9 cellular contexts compared by ENCODE assay signal in genomic region chr3:4350789-4351163, GRCh38. TPM values are rescaled to one million over a fixed set of nuclear protein-coding genes. Genes with fewer than 3 reads are reported as not detected.
A peak's percentile ranks its signal among the peaks of the same experiment; 100 is the strongest.
DNase-seq lines count a peak whose midpoint lies in the region; ATAC-seq, FAIRE-seq and TF ChIP-seq lines count a peak whose summit lies in the region.
"Had no signal": no experiment of that assay in that cellular context is flagged by ENCODE, and none has a peak within 500 bp of the region (broad histone marks: within the 10 kb centered on the region; RNA-seq: fewer than 3 reads in every experiment).

No MANE protein-coding gene starts in this region.

- H3F3A ChIP-seq in PC-3 (ENCODE audit: low read length, unreplicated experiment): no peaks in the 10 kb centered on the region

- POLR2A ChIA-PET in PC-3 (lab: Charles Lee; ENCODE audit: unreplicated experiment): interaction anchor here (0.7 kb wide), 1 partner anchor 143 kb away, joined by 9 read pairs; no protein-coding TSS in a partner anchor

- CTCF ChIA-PET in PC-3 (lab: Charles Lee): interaction anchor here (0.6 to 1.8 kb wide), 13 partner anchors 56 to 663 kb away, joined by 3 to 16 read pairs (median 4); partner anchors contain the start of gene ITPR1

- 0% methylated on average over 2 of the region's 2 CpGs for WGBS in gastroesophageal sphincter (ENCODE audit: low coverage in 1 of 2), 2 donors

- H3K9me3 ChIP-seq in PC-3 (ENCODE audit: low read length) (no peaks in the 10 kb centered on the region), gastroesophageal sphincter (no peaks in the 10 kb centered on the region)

- H3K4me2 ChIP-seq in PC-3 (ENCODE audit: low read length): no peak overlapping the region

- no TSS peak for BruUV-seq in PC-3 (replicated peaks; lab: Mats Ljungman, UMichigan)

- no peak overlapping the region for H2AFZ ChIP-seq in PC-3 (ENCODE audit: low read length)

- H3K27ac ChIP-seq in PC-3 (ENCODE audit: low read length) (no peak overlapping the region), gastroesophageal sphincter (peak overlapping the region; percentile 47 to 78 (median 58))

- peak in 1 of 2 donors; percentile 15 for TF ChIP-seq POLR2A in gastroesophageal sphincter (IDR thresholded peaks at IDR 0.05)

- no peaks in the 10 kb centered on the region for H3K36me3 ChIP-seq in PC-3 (ENCODE audit: low read depth, low read length)
- no peaks in the 10 kb centered on the region for H3K36me3 ChIP-seq in gastroesophageal sphincter

- intact Hi-C loops in PC-3 (cut with micrococcal nuclease): loop anchor here (1.0 to 5.0 kb wide), 5 partner anchors 66 to 283 kb away; no protein-coding TSS in a partner anchor

- no peak for FAIRE-seq in HTR-8/SVneo (lab: Jason Lieb, UNC)
- FAIRE-seq: endometrium had no signal

- no peaks in the 10 kb centered on the region for H3K79me2 ChIP-seq in PC-3 (ENCODE audit: low read length)

- H3K4me1 ChIP-seq in PC-3 (ENCODE audit: insufficient read depth, low read length) (peaks cover 10% of the 10 kb centered on the region), gastroesophageal sphincter (peaks cover 0 to 21% (median 5%) of the 10 kb centered on the region in 3 donors)

- TF ChIP-seq CTCF in PC-3 (conservative IDR thresholded peaks at IDR 0.05; ENCODE audit: low read depth, low read length) (peak; percentile 93), gastroesophageal sphincter (IDR thresholded peaks at IDR 0.05) (peak; percentile 55 to 79 (median 75))

- ATAC-seq in GM21447 (IDR thresholded peaks at IDR 0.05; ENCODE audit: unreplicated experiment) (peak; percentile 93), PC-3 (peak; percentile 78), gastroesophageal sphincter (peak; percentile 73)

- H3K9ac ChIP-seq in PC-3 (ENCODE audit: low read length): no peak overlapping the region; the same call in 1 of the 2 replicates

- H4K20me1 ChIP-seq in PC-3 (ENCODE audit: low read length): no peaks in the 10 kb centered on the region

- peak; percentile 52 for DNase-seq in DMS79 treated with DMSO at 0.1 percent for 48 hours (lab: John Stamatoyannopoulos, UW)
- peak; percentile 57 for DNase-seq in HTR-8/SVneo (ENCODE audit: insufficient read length, low spot score)
- peak; percentile 76 for DNase-seq in PC-3
- peak; percentile 8 for DNase-seq in activated T-helper 9 cell treated with anti-CD3 and anti-CD28 coated beads, Interleukin-2, amount 50 U/mL, for 16 hours (ENCODE audit: low read depth)
- DNase-seq in pons (ENCODE audit: low spot score): peak; percentile 85
- no peak for DNase-seq in NCI-H1436 treated with DMSO at 0.1 percent for 48 hours (lab: John Stamatoyannopoulos, UW)

- no peak for TF ChIP-seq EP300 in gastroesophageal sphincter (IDR thresholded peaks at IDR 0.05)

- H3K4me3 ChIP-seq in PC-3 (ENCODE audit: low read length): no peak overlapping the region
- H3K4me3 ChIP-seq in gastroesophageal sphincter: peak overlapping the region; percentile 26 to 41

- no peaks in the 10 kb centered on the region for H3K27me3 ChIP-seq in PC-3 (ENCODE audit: low read length)
- no peaks in the 10 kb centered on the region for H3K27me3 ChIP-seq in gastroesophageal sphincter

- no peaks in the 10 kb centered on the region for H3K9me2 ChIP-seq in PC-3 (replicated peaks; ENCODE audit: low read length)

RNA-seq across cellular contexts. Expression of gene SETMAR, which starts 47.6 kb away (rescaled TPM):
- total RNA-seq in PC-3 (2014; rRNA removed) (12.8 and 17.5 TPM in 2 replicates), gastroesophageal sphincter (10 to 100 TPM; 24.4 to 43.4 (median 26.8) TPM)
